15 cellular contexts compared by ENCODE assay signal in the genomic region with DNA sequence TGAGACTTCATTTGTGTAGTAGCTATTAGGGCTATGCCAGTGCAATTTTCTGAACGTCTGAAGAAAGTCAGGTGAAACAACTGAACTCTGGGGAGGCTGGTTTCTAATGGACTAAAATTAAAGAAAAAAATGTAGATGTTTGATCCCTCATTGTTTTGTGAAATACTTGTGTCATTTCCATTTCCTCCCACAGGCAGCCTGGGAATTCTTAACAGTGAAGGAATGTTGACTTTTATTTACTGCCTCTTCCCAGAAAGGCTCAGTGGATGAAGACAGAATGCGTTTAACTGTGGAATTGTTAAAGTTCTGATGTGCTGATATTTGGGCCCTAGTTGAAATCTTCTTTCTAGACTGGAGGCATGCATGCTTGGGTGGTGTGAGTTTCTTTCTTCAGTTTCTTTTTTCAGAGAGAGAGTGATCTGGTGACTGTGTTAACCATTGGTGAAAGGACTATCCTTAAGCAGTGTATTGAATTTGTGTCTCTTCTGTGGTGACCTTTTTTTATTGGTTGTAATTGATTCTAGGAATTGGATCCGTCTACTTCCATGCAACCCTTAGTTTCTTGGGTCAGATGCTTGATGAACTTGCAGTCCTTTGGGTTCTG. TPM values are rescaled to one million over a fixed set of nuclear protein-coding genes. Genes with fewer than 3 reads are reported as not detected.
DNase-seq lines count a peak whose midpoint lies in the region; ATAC-seq, FAIRE-seq and TF ChIP-seq lines count a peak whose summit lies in the region.
"Had no signal": no experiment of that assay in that cellular context is flagged by ENCODE, and none has a peak within 500 bp of the region (broad histone marks: within the 10 kb centered on the region; RNA-seq: fewer than 3 reads in every experiment).

No MANE protein-coding gene starts in this region.

- no peak for FAIRE-seq in D721Med (lab: Jason Lieb, UNC)

- H3K36me3 Mint-ChIP-seq in stimulated activated effector memory CD8-positive, alpha-beta T cell treated with anti-CD3 and anti-CD28 coated beads, Interleukin-12 subunit alpha, Interleukin-12 subunit beta, amount 100 ng/mL, for 72 hours: no peaks in the 10 kb centered on the region
- H3K36me3 Mint-ChIP-seq: natural killer cell treated with Interleukin-12 subunit alpha and Interleukin-12 subunit beta and Interleukin-15 and Interleukin-18, amount 100 ng/mL, for 72 hours had no signal

- H3K9ac ChIP-seq in adipocyte (ENCODE audit: low read length) (peak overlapping the region; percentile 2), subcutaneous abdominal adipose tissue (ENCODE audit: low read length in 5 of 5) (peak overlapping the region in 1 of 5 donors; percentile 40)

- H3K4me1 Mint-ChIP-seq in stimulated activated effector memory CD8-positive, alpha-beta T cell treated with anti-CD3 and anti-CD28 coated beads, Interleukin-12 subunit alpha, Interleukin-12 subunit beta, amount 100 ng/mL, for 72 hours: no peaks in the 10 kb centered on the region
- H3K4me1 Mint-ChIP-seq: activated CD4-positive, alpha-beta T cell treated with anti-CD3 and anti-CD28 coated beads for 36 hours had no signal

- peak overlapping the region in 1 of 2 donors; percentile 48 for H3K27ac ChIP-seq in right atrium auricular region
- H3K27ac ChIP-seq in subcutaneous abdominal adipose tissue (ENCODE audit: low read depth, low read length): peak overlapping the region; percentile 66
- no peak overlapping the region for H3K27ac ChIP-seq in tibial artery
- H3K27ac ChIP-seq: 22Rv1, SJSA1 had no signal

- no peaks in the 10 kb centered on the region for H3K9me3 ChIP-seq in right atrium auricular region
- H3K9me3 ChIP-seq in adipocyte (ENCODE audit: control insufficient read depth, low read length): no peaks in the 10 kb centered on the region
- H3K9me3 ChIP-seq in subcutaneous abdominal adipose tissue (ENCODE audit: control insufficient read depth in 5 of 5, low read length in 5 of 5): no peaks in the 10 kb centered on the region
- H3K9me3 ChIP-seq in tibial artery: no peaks in the 10 kb centered on the region
- H3K9me3 ChIP-seq: SJSA1 had no signal

- TF ChIP-seq CTCF in right atrium auricular region (IDR thresholded peaks at IDR 0.05) (no peak), tibial artery (IDR thresholded peaks at IDR 0.05) (no peak), D721Med (IDR thresholded peaks at IDR 0.05; ENCODE audit: insufficient read depth, missing control alignments) (no peak)

- H3K27me3 ChIP-seq in right atrium auricular region: no peaks in the 10 kb centered on the region
- H3K27me3 ChIP-seq in adipocyte (replicated peaks; ENCODE audit: control insufficient read depth, insufficient read depth, low read length): no peaks in the 10 kb centered on the region
- H3K27me3 ChIP-seq in subcutaneous abdominal adipose tissue (ENCODE audit: control insufficient read depth in 5 of 5, insufficient read depth in 4 of 5, low read length in 5 of 5): no peaks in the 10 kb centered on the region
- H3K27me3 ChIP-seq in tibial artery: no peaks in the 10 kb centered on the region
- H3K27me3 ChIP-seq: SJSA1 had no signal

- no peak overlapping the region for H3K27ac Mint-ChIP-seq in stimulated activated effector memory CD8-positive, alpha-beta T cell treated with anti-CD3 and anti-CD28 coated beads, Interleukin-12 subunit alpha, Interleukin-12 subunit beta, amount 100 ng/mL, for 72 hours
- H3K27ac Mint-ChIP-seq: activated CD4-positive, alpha-beta T cell treated with anti-CD3 and anti-CD28 coated beads for 36 hours; natural killer cell treated with Interleukin-12 subunit alpha and Interleukin-12 subunit beta and Interleukin-15 and Interleukin-18, amount 100 ng/mL, for 72 hours had no signal

- H3K9me3 Mint-ChIP-seq in stimulated activated effector memory CD8-positive, alpha-beta T cell treated with anti-CD3 and anti-CD28 coated beads, Interleukin-12 subunit alpha, Interleukin-12 subunit beta, amount 100 ng/mL, for 72 hours: no peaks in the 10 kb centered on the region
- H3K9me3 Mint-ChIP-seq: natural killer cell treated with Interleukin-12 subunit alpha and Interleukin-12 subunit beta and Interleukin-15 and Interleukin-18, amount 100 ng/mL, for 72 hours had no signal

- H3K36me3 ChIP-seq in right atrium auricular region: peaks cover 14% of the 10 kb centered on the region
- H3K36me3 ChIP-seq in adipocyte (ENCODE audit: control insufficient read depth, insufficient read depth, low read length, severe bottlenecking): peaks cover 20% of the 10 kb centered on the region
- H3K36me3 ChIP-seq in subcutaneous abdominal adipose tissue (ENCODE audit: control insufficient read depth in 5 of 5, insufficient read depth in 5 of 5, low read length in 5 of 5): peaks cover 9 to 20% (median 16%) of the 10 kb centered on the region in 5 donors
- peaks cover 13 to 28% (median 15%) of the 10 kb centered on the region in 3 donors for H3K36me3 ChIP-seq in tibial artery
- H3K36me3 ChIP-seq: SJSA1 had no signal

- H3K4me3 Mint-ChIP-seq in stimulated activated effector memory CD8-positive, alpha-beta T cell treated with anti-CD3 and anti-CD28 coated beads, Interleukin-12 subunit alpha, Interleukin-12 subunit beta, amount 100 ng/mL, for 72 hours: no peak overlapping the region
- H3K4me3 Mint-ChIP-seq: activated CD4-positive, alpha-beta T cell treated with anti-CD3 and anti-CD28 coated beads for 36 hours; natural killer cell treated with Interleukin-12 subunit alpha and Interleukin-12 subunit beta and Interleukin-15 and Interleukin-18, amount 100 ng/mL, for 72 hours had no signal

- DNase-seq in Right ventricle myocardium inferior (ENCODE audit: missing footprints) (no peak), right atrium auricular region (ENCODE audit: low spot score) (no peak), adipocyte (ENCODE audit: low read depth) (peak; percentile 15), tibial artery (no peak), D721Med (ENCODE audit: insufficient read length, low spot score) (no peak)
- DNase-seq in stimulated activated effector memory CD8-positive, alpha-beta T cell treated with anti-CD3 and anti-CD28 coated beads, Interleukin-12 subunit alpha, Interleukin-12 subunit beta, amount 100 ng/mL, for 72 hours (ENCODE audit: low spot score in 2 of 2): no peak
- DNase-seq: activated CD4-positive, alpha-beta T cell treated with anti-CD3 and anti-CD28 coated beads for 36 hours; DMS79; effector CD4-positive, alpha-beta T cell; stimulated activated CD4-positive, alpha-beta T cell treated with anti-CD3 and anti-CD28 coated beads, Interleukin-2, amount 100 ng/mL, for 48 hours had no signal

- H3K4me1 ChIP-seq in right atrium auricular region: peaks cover 0 to 12% of the 10 kb centered on the region in 2 donors
- peaks cover 21% of the 10 kb centered on the region for H3K4me1 ChIP-seq in adipocyte (ENCODE audit: control insufficient read depth, insufficient read depth, low read length)
- H3K4me1 ChIP-seq in subcutaneous abdominal adipose tissue (ENCODE audit: control insufficient read depth in 5 of 5, insufficient read depth in 5 of 5, low read length in 5 of 5): peaks cover 7 to 19% (median 19%) of the 10 kb centered on the region in 5 donors
- H3K4me1 ChIP-seq in tibial artery: no peaks in the 10 kb centered on the region
- H3K4me1 ChIP-seq: SJSA1 had no signal

- H3K4me3 ChIP-seq in right atrium auricular region (no peak overlapping the region), adipocyte (ENCODE audit: low read length) (peak overlapping the region; percentile 0), subcutaneous abdominal adipose tissue (ENCODE audit: low read depth in 1 of 5, low read length in 5 of 5) (no peak overlapping the region), tibial artery (no peak overlapping the region)
- H3K4me3 ChIP-seq: SJSA1 had no signal

- peak; percentile 54 for ATAC-seq in Right ventricle myocardium inferior
- ATAC-seq in HG02884 (IDR thresholded peaks at IDR 0.05; ENCODE audit: unreplicated experiment): peak; percentile 78
- no peak for ATAC-seq in stimulated activated effector memory CD8-positive, alpha-beta T cell treated with anti-CD3 and anti-CD28 coated beads, Interleukin-12 subunit alpha, Interleukin-12 subunit beta, amount 100 ng/mL, for 72 hours
- ATAC-seq: activated CD4-positive, alpha-beta T cell treated with anti-CD3 and anti-CD28 coated beads for 36 hours; natural killer cell treated with Interleukin-12 subunit alpha and Interleukin-12 subunit beta and Interleukin-15 and Interleukin-18, amount 100 ng/mL, for 72 hours had no signal

- intact Hi-C loops in Right ventricle myocardium inferior (cut with DNase I) (no loop called here), tibial artery (cut with DNase I; ENCODE audit: low total_unique reads) (no loop called here)

RNA-seq across cellular contexts. Expression of a gene that starts 15.5 kb away (rescaled TPM):
- total RNA-seq in Right ventricle myocardium inferior (3.2 TPM), right atrium auricular region (1 to 10 TPM; 3.5 to 5.5 TPM)

RNA-seq across cellular contexts. Expression of a gene that starts 44.2 kb away (rescaled TPM):
- total RNA-seq in Right ventricle myocardium inferior: 991 TPM
- 100 to 1,000 TPM; 526 to 885 TPM for total RNA-seq in right atrium auricular region
